Comparison of ENCODE assay signal across 8 cellular contexts in genomic region chr7:100675581-100676350, GRCh38. TPM values are rescaled to one million over a fixed set of nuclear protein-coding genes. Genes with fewer than 3 reads are reported as not detected.
DNase-seq lines count a peak whose midpoint lies in the region; ATAC-seq and TF ChIP-seq lines count a peak whose summit lies in the region.

No MANE protein-coding gene starts in this region.

- H3K27me3 ChIP-seq in BE2C (no peaks in the 10 kb centered on the region), KMS-11 (ENCODE audit: insufficient read depth, low read depth) (peaks cover 14% of the 10 kb centered on the region; the same call in 1 of the 2 replicates), iPS DF 6.9 (ENCODE audit: control insufficient read depth, insufficient read depth, low read length) (0 out of 2 replicates have a peak, but pooled peaks cover 1% of the 10 kb centered on the region), sigmoid colon (no peaks in the 10 kb centered on the region)

- H3K4me1 ChIP-seq in BE2C (peaks cover 21% of the 10 kb centered on the region), KMS-11 (ENCODE audit: low read depth, poor library complexity, severe bottlenecking) (peaks cover 17% of the 10 kb centered on the region), iPS DF 6.9 (ENCODE audit: control insufficient read depth, insufficient read depth, low read length) (no peaks in the 10 kb centered on the region), sigmoid colon (peaks cover 0 to 31% (median 25%) of the 10 kb centered on the region in 4 donors)

- no peak overlapping the region for H2AFZ ChIP-seq in KMS-11 (ENCODE audit: low read depth)

- peak overlapping the region; percentile 54 for H3K4me2 ChIP-seq in KMS-11

- no peaks in the 10 kb centered on the region for H3K9me3 ChIP-seq in BE2C
- H3K9me3 ChIP-seq in iPS DF 6.9 (ENCODE audit: control insufficient read depth, insufficient read depth, low read length): no peaks in the 10 kb centered on the region
- no peaks in the 10 kb centered on the region for H3K9me3 ChIP-seq in sigmoid colon

- H3K36me3 ChIP-seq in BE2C (peaks cover 37% of the 10 kb centered on the region), KMS-11 (ENCODE audit: insufficient read depth) (peaks cover 3% of the 10 kb centered on the region; the same call in 1 of the 2 replicates), iPS DF 6.9 (ENCODE audit: control insufficient read depth, insufficient read depth, low read length) (peaks cover 19% of the 10 kb centered on the region), sigmoid colon (peaks cover 18 to 44% (median 31%) of the 10 kb centered on the region in 4 donors)

- H3K27ac ChIP-seq in KMS-11: no peak overlapping the region
- no peak overlapping the region for H3K27ac ChIP-seq in iPS DF 6.9 (ENCODE audit: low read length)
- peak overlapping the region; percentile 97 to 99 (median 98) for H3K27ac ChIP-seq in sigmoid colon

- peaks cover 19% of the 10 kb centered on the region for H3K79me2 ChIP-seq in KMS-11 (ENCODE audit: insufficient read depth, low read depth)

- DNase-seq in BE2C (peak; percentile 84), T-helper 9 cell (peak; percentile 89), astrocyte of the spinal cord (ENCODE audit: low read depth, low spot score) (peak; percentile 53), iPS DF 6.9 (ENCODE audit: low read depth, low spot score) (no peak), sigmoid colon (peak; percentile 94), LoVo (ENCODE audit: low spot score) (no peak)

- ATAC-seq in GM19328 (IDR thresholded peaks at IDR 0.05; ENCODE audit: unreplicated experiment): peak; percentile 36

- no CpG with 5 or more reads among the region's 59 CpGs for WGBS in iPS DF 6.9 (ENCODE audit: insufficient coverage, insufficient read length)
- WGBS in sigmoid colon, 2 donors: 3 to 4% methylated on average over 59 of the region's 59 CpGs

- no peak for TF ChIP-seq POLR2A in sigmoid colon (IDR thresholded peaks at IDR 0.05)

- H3K9ac ChIP-seq in KMS-11: peak overlapping the region; percentile 23; the same call in 1 of the 2 replicates

- intact Hi-C loops in sigmoid colon (cut with DNase I): loop anchor here (1.0 to 5.0 kb wide), 4 partner anchors 15 to 208 kb away; partner anchors contain the start of genes FBXO24 and LRCH4

- H4K20me1 ChIP-seq in KMS-11 (ENCODE audit: insufficient read depth): no peaks in the 10 kb centered on the region

- in situ Hi-C loops in astrocyte of the spinal cord (cut with HindIII; ENCODE audit: low sequenced_read_pairs): no loop called here

- TF ChIP-seq CTCF in BE2C (IDR thresholded peaks at IDR 0.05; ENCODE audit: low read depth, low read length): no peak
- TF ChIP-seq CTCF in KMS-11 (conservative IDR thresholded peaks at IDR 0.05; ENCODE audit: low read depth, low read length): no peak
- TF ChIP-seq CTCF in astrocyte of the spinal cord (IDR thresholded peaks at IDR 0.05; ENCODE audit: low read depth, low read length): no peak
- TF ChIP-seq CTCF in sigmoid colon (IDR thresholded peaks at IDR 0.05): no peak

- no peak for TF ChIP-seq EP300 in sigmoid colon (IDR thresholded peaks at IDR 0.05)

- H3K4me3 ChIP-seq in BE2C (ENCODE audit: low read depth, low read length) (peak overlapping the region; percentile 92), KMS-11 (IDR thresholded peaks at IDR 0.05; ENCODE audit: insufficient read depth, low read depth, low read length) (no peak overlapping the region), astrocyte of the spinal cord (ENCODE audit: low read depth, low read length) (peak overlapping the region; percentile 97), iPS DF 6.9 (ENCODE audit: low read length) (peak overlapping the region; percentile 43; the same call in 1 of the 2 replicates), sigmoid colon (peak overlapping the region; percentile 91 to 99 (median 92))

RNA-seq across cellular contexts. Expression of gene GNB2, which starts 2.2 kb away (rescaled TPM):
- polyA plus RNA-seq in BE2C (2012; ENCODE audit: insufficient read depth, insufficient read length, low read depth): 1,024 TPM
- 100 to 1,000 TPM; 133 to 199 (median 163) TPM for total RNA-seq in sigmoid colon
- 100 to 1,000 TPM; 230 to 286 (median 236) TPM for polyA plus RNA-seq in sigmoid colon

RNA-seq across cellular contexts. Expression of gene GIGYF1, which starts 18.3 kb away (rescaled TPM):
- polyA plus RNA-seq in BE2C (2012; ENCODE audit: insufficient read depth, insufficient read length, low read depth): 42.9 TPM
- 10 to 100 TPM; 24.8 to 47.1 (median 26.6) TPM for total RNA-seq in sigmoid colon
- polyA plus RNA-seq in sigmoid colon: 10 to 100 TPM in 1 of 3 donors, 1 to 10 TPM in 2; 3.5 to 27.9 (median 4.8) TPM

RNA-seq across cellular contexts. Expression of gene ACTL6B, which starts 19.5 kb away (rescaled TPM):
- polyA plus RNA-seq in BE2C (2012; ENCODE audit: insufficient read depth, insufficient read length, low read depth): 61.3 TPM
- total RNA-seq in sigmoid colon: under 1 TPM in 2 of 4 donors, not detected in 2; 0.68 to 0.71 TPM
- polyA plus RNA-seq in sigmoid colon: under 1 TPM in 1 of 3 donors, not detected in 2; 0.58 TPM

RNA-seq across cellular contexts. Expression of gene POP7, which starts 30.2 kb away (rescaled TPM):
- 341 TPM for polyA plus RNA-seq in BE2C (2012; ENCODE audit: insufficient read depth, insufficient read length, low read depth)
- 10 to 100 TPM; 20.5 to 39.5 (median 31.7) TPM for total RNA-seq in sigmoid colon
- polyA plus RNA-seq in sigmoid colon: 10 to 100 TPM; 43.5 to 46.2 (median 44.4) TPM

RNA-seq across cellular contexts. Expression of gene TFR2, which starts 34.4 kb away (rescaled TPM):
- 16.2 TPM for polyA plus RNA-seq in BE2C (2012; ENCODE audit: insufficient read depth, insufficient read length, low read depth)
- total RNA-seq in sigmoid colon: under 1 TPM in 1 of 4 donors, not detected in 3; 0.71 TPM
- 1 to 10 TPM in 1 of 3 donors, not detected in 2; 2.2 TPM for polyA plus RNA-seq in sigmoid colon

Comparison
In these comparisons a context has a peak if more than half of its experiments do, and no peak if none do; other contexts are left out.
1. DNase-seq: peak in BE2C (single experiment), T-helper 9 cell (single experiment), astrocyte of the spinal cord (single experiment) and sigmoid colon (single experiment); none in iPS DF 6.9 (single experiment) and LoVo (single experiment).
2. H3K27ac ChIP-seq: peak in sigmoid colon (4 of 4); none in KMS-11 (single experiment) and iPS DF 6.9 (single experiment).